In genomic region chr13:76473552-76474134, GRCh38 we compare ENCODE assay signal across 8 cellular contexts.
DNase-seq lines count a peak whose midpoint lies in the region; ATAC-seq and TF ChIP-seq lines count a peak whose summit lies in the region.

No MANE protein-coding gene starts in this region.

- no peak overlapping the region for H2AFZ ChIP-seq in neural progenitor cell (replicated peaks)

- peak; percentile 69 for DNase-seq in EL
- DNase-seq in HuH-7.5 (ENCODE audit: low spot score), result peak; percentile 21
- peak; percentile 49 to 87 (median 51) for DNase-seq in Peyer's patch
- DNase-seq in activated T-cell treated with anti-CD3 and anti-CD28 coated beads, Interleukin-2, amount 50 U/mL, for 4 hours, result peak; percentile 61
- peak; percentile 88 for DNase-seq in fibroblast of peridontal ligament (ENCODE audit: extremely low read depth)
- DNase-seq in neural progenitor cell (ENCODE audit: low spot score), result peak; percentile 86
- peak in 46 of 49 donors; percentile 1 to 79 (median 54) for DNase-seq in substantia nigra (lab: John Stamatoyannopoulos, UW)

- peak; percentile 100 for ATAC-seq in GM21619 (IDR thresholded peaks at IDR 0.05; ENCODE audit: unreplicated experiment)
- peak; percentile 89 to 98 for ATAC-seq in activated T-cell treated with anti-CD3 and anti-CD28 coated beads, Interleukin-2, amount 50 U/mL, for 4 hours

- no peak overlapping the region for H3K4me3 ChIP-seq in Peyer's patch
- H3K4me3 ChIP-seq in neural progenitor cell, result no peak overlapping the region

- TF ChIP-seq CTCF in Peyer's patch (IDR thresholded peaks at IDR 0.05), result peak; percentile 25 to 94 (median 80)
- TF ChIP-seq CTCF in neural progenitor cell (IDR thresholded peaks at IDR 0.05), result peak; percentile 91

- H3K4me1 ChIP-seq in Peyer's patch (no peaks in the 10 kb centered on the region), neural progenitor cell (no peaks in the 10 kb centered on the region)

- H3K36me3 ChIP-seq in Peyer's patch (no peaks in the 10 kb centered on the region), neural progenitor cell (no peaks in the 10 kb centered on the region)

- H3K27me3 ChIP-seq in Peyer's patch, result no peaks in the 10 kb centered on the region
- H3K27me3 ChIP-seq in neural progenitor cell, result no peaks in the 10 kb centered on the region

- no peak overlapping the region for H3K27ac Mint-ChIP-seq in neural progenitor cell

- no peak overlapping the region for H3K4me3 Mint-ChIP-seq in activated T-cell treated with anti-CD3 and anti-CD28 coated beads, Interleukin-2, amount 50 U/mL, for 4 hours
- H3K4me3 Mint-ChIP-seq in neural progenitor cell, result no peak overlapping the region

- H3K9ac ChIP-seq in neural progenitor cell, result no peak overlapping the region

- H3K9me3 ChIP-seq in Peyer's patch (no peaks in the 10 kb centered on the region), neural progenitor cell (ENCODE audit: low read depth) (no peaks in the 10 kb centered on the region)

- peaks cover 6% of the 10 kb centered on the region for H3K27me3 Mint-ChIP-seq in activated T-cell treated with anti-CD3 and anti-CD28 coated beads, Interleukin-2, amount 50 U/mL, for 4 hours (ENCODE audit: low read depth)
- H3K27me3 Mint-ChIP-seq in neural progenitor cell (ENCODE audit: insufficient read depth, low read depth), result no peaks in the 10 kb centered on the region

- no peaks in the 10 kb centered on the region for H4K20me1 ChIP-seq in neural progenitor cell (ENCODE audit: low read depth)

- no peaks in the 10 kb centered on the region for H3K36me3 Mint-ChIP-seq in activated T-cell treated with anti-CD3 and anti-CD28 coated beads, Interleukin-2, amount 50 U/mL, for 4 hours (ENCODE audit: insufficient read depth)
- H3K36me3 Mint-ChIP-seq in neural progenitor cell, result no peaks in the 10 kb centered on the region

- no peaks in the 10 kb centered on the region for H3K9me3 Mint-ChIP-seq in activated T-cell treated with anti-CD3 and anti-CD28 coated beads, Interleukin-2, amount 50 U/mL, for 4 hours
- H3K9me3 Mint-ChIP-seq in neural progenitor cell, result no peaks in the 10 kb centered on the region

- H3K4me1 Mint-ChIP-seq in activated T-cell treated with anti-CD3 and anti-CD28 coated beads, Interleukin-2, amount 50 U/mL, for 4 hours (ENCODE audit: low read depth), result no peaks in the 10 kb centered on the region
- H3K4me1 Mint-ChIP-seq in neural progenitor cell, result peaks cover 3% of the 10 kb centered on the region

- no peak for TF ChIP-seq POLR2A in Peyer's patch (IDR thresholded peaks at IDR 0.05)

- no peaks in the 10 kb centered on the region for H3K79me2 ChIP-seq in neural progenitor cell (ENCODE audit: low read depth)

- H3K27ac ChIP-seq in Peyer's patch (no peak overlapping the region), neural progenitor cell (no peak overlapping the region), substantia nigra (ENCODE audit: low read depth, low read length, poor library complexity, severe bottlenecking) (no peak overlapping the region)

- peaks cover 3% of the 10 kb centered on the region for H3F3A ChIP-seq in neural progenitor cell (ENCODE audit: low read depth)

- no peak overlapping the region for H3K4me2 ChIP-seq in neural progenitor cell

Comparison
In these comparisons a context has a peak if more than half of its experiments do, and no peak if none do; other contexts are left out.
1. DNase-seq: peak in every context shown above with its lines; median percentile 88 in fibroblast of peridontal ligament; 86 in neural progenitor cell; 69 in EL; 61 in activated T-cell treated with anti-CD3 and anti-CD28 coated beads, Interleukin-2, amount 50 U/mL, for 4 hours; 54 in substantia nigra; 51 in Peyer's patch; 21 in HuH-7.5.